ENCODE assay signal across 21 cellular contexts in the genomic region with DNA sequence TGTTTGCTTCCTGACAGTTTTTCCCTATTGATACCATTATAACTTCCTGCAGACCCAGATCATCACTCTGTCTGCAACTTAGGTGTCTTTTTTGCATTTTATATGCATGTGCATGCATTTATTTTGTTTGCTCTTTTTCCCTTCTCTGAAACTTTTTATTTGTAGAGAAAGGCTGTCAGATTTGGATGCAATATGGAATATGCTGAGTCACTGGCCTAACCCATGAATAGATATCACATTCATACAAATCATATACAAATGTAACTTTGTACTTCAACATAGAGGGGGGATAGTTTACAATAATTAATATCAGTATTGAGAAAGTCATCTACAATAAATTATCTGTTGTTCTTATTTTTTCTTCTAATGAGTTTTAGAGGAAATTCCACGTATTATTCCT.
"Had no signal": no experiment of that assay in that cellular context is flagged by ENCODE, and none has a peak within 500 bp of the region (broad histone marks: within the 10 kb centered on the region; RNA-seq: fewer than 3 reads in every experiment).

No MANE protein-coding gene starts in this region.

- H3K4me3 ChIP-seq: hepatocyte, pancreas, psoas muscle, thyroid gland had no signal

- H3K4me2 ChIP-seq: hepatocyte had no signal

- H3K4me1 Mint-ChIP-seq: activated naive CD8-positive, alpha-beta T cell treated with anti-CD3 and anti-CD28 coated beads, Interleukin-2, amount 10 ng/mL, durations not matched to agents 7 days and 5 days; immature natural killer cell; nephron had no signal

- H3K27me3 ChIP-seq: foreskin keratinocyte, hepatocyte, pancreas, thyroid gland had no signal

- ATAC-seq: foreskin keratinocyte, left ventricle myocardium superior, pancreas, psoas muscle, right cardiac atrium had no signal

- H3K36me3 Mint-ChIP-seq: activated CD4-positive, alpha-beta memory T cell treated with anti-CD3 and anti-CD28 coated beads for 36 hours; activated naive CD8-positive, alpha-beta T cell treated with anti-CD3 and anti-CD28 coated beads, Interleukin-2, amount 10 ng/mL, durations not matched to agents 7 days and 5 days; immature natural killer cell had no signal

- H3K27me3 Mint-ChIP-seq: activated CD4-positive, alpha-beta memory T cell treated with anti-CD3 and anti-CD28 coated beads for 36 hours; dendritic cell treated with granulocyte-macrophage colony-stimulating factor and Interleukin-4, amounts not matched to agents 40 ng/mL and 50 ng/mL, for 4 days; stimulated activated naive CD8-positive, alpha-beta T cell treated with anti-CD3 and anti-CD28 coated beads, Interleukin-15, Interleukin-2, amounts not matched to agents 100 ng/mL and 50 ng/mL, for 24 hours had no signal

- DNase-seq: activated CD4-positive, alpha-beta memory T cell treated with anti-CD3 and anti-CD28 coated beads for 36 hours; activated CD4-positive, alpha-beta T cell treated with anti-CD3 and anti-CD28 coated beads for 48 hours; activated naive CD4-positive, alpha-beta T cell treated with anti-CD3 and anti-CD28 coated beads for 36 hours; activated naive CD8-positive, alpha-beta T cell treated with anti-CD3 and anti-CD28 coated beads, Interleukin-2, amount 10 ng/mL, durations not matched to agents 7 days and 5 days; activated T-cell treated with anti-CD3 and anti-CD28 coated beads, Interleukin-2, amount 50 U/mL, for 48 hours; effector CD8-positive, alpha-beta T cell; erythroblast; foreskin keratinocyte; immature natural killer cell; left ventricle myocardium superior; mammary epithelial cell; pancreas; psoas muscle; right cardiac atrium; stimulated activated CD4-positive, alpha-beta T cell treated with anti-CD3 and anti-CD28 coated beads, Interleukin-1b, Interleukin-23, amount 100 ng/mL, for 48 hours; substantia nigra; thyroid gland had no signal

- H3K4me3 Mint-ChIP-seq: activated CD4-positive, alpha-beta memory T cell treated with anti-CD3 and anti-CD28 coated beads for 36 hours; activated naive CD4-positive, alpha-beta T cell treated with anti-CD3 and anti-CD28 coated beads for 36 hours; activated naive CD8-positive, alpha-beta T cell treated with anti-CD3 and anti-CD28 coated beads, Interleukin-2, amount 10 ng/mL, durations not matched to agents 7 days and 5 days; dendritic cell treated with granulocyte-macrophage colony-stimulating factor and Interleukin-4, amounts not matched to agents 40 ng/mL and 50 ng/mL, for 4 days; immature natural killer cell; nephron; stimulated activated naive CD8-positive, alpha-beta T cell treated with anti-CD3 and anti-CD28 coated beads, Interleukin-15, Interleukin-2, amounts not matched to agents 100 ng/mL and 50 ng/mL, for 24 hours had no signal

- H3K9me3 ChIP-seq: pancreas, psoas muscle, thyroid gland had no signal

- H3K27ac ChIP-seq: foreskin keratinocyte, hepatocyte, pancreas, psoas muscle, thyroid gland had no signal

- H3K4me1 ChIP-seq: foreskin keratinocyte, pancreas, psoas muscle, thyroid gland had no signal

- H3K27ac Mint-ChIP-seq: activated CD4-positive, alpha-beta memory T cell treated with anti-CD3 and anti-CD28 coated beads for 36 hours; activated naive CD4-positive, alpha-beta T cell treated with anti-CD3 and anti-CD28 coated beads for 36 hours; activated naive CD8-positive, alpha-beta T cell treated with anti-CD3 and anti-CD28 coated beads, Interleukin-2, amount 10 ng/mL, durations not matched to agents 7 days and 5 days; dendritic cell treated with granulocyte-macrophage colony-stimulating factor and Interleukin-4, amounts not matched to agents 40 ng/mL and 50 ng/mL, for 4 days; immature natural killer cell; nephron; stimulated activated naive CD8-positive, alpha-beta T cell treated with anti-CD3 and anti-CD28 coated beads, Interleukin-15, Interleukin-2, amounts not matched to agents 100 ng/mL and 50 ng/mL, for 24 hours had no signal

- H3K36me3 ChIP-seq: pancreas, thyroid gland had no signal

- H3K9me3 Mint-ChIP-seq: activated CD4-positive, alpha-beta memory T cell treated with anti-CD3 and anti-CD28 coated beads for 36 hours; activated naive CD4-positive, alpha-beta T cell treated with anti-CD3 and anti-CD28 coated beads for 36 hours; activated naive CD8-positive, alpha-beta T cell treated with anti-CD3 and anti-CD28 coated beads, Interleukin-2, amount 10 ng/mL, durations not matched to agents 7 days and 5 days; nephron; stimulated activated naive CD8-positive, alpha-beta T cell treated with anti-CD3 and anti-CD28 coated beads, Interleukin-15, Interleukin-2, amounts not matched to agents 100 ng/mL and 50 ng/mL, for 24 hours had no signal
